In genomic region chrX:137483554-137483953, GRCh38 we compare ENCODE assay signal across 25 cellular contexts.
"Had no signal": no experiment of that assay in that cellular context is flagged by ENCODE, and none has a peak within 500 bp of the region (broad histone marks: within the 10 kb centered on the region; RNA-seq: fewer than 3 reads in every experiment).

No MANE protein-coding gene starts in this region.

- H3K9me3 ChIP-seq: colonic mucosa, esophagus squamous epithelium, gastrocnemius medialis, left lung, lower lobe of right lung, mucosa of descending colon had no signal

- FAIRE-seq: endometrium, islet of Langerhans, keratinocyte had no signal

- H3K4me3 ChIP-seq: colonic mucosa, esophagus squamous epithelium, gastrocnemius medialis, heart right ventricle, left lung, lower lobe of right lung, mucosa of descending colon had no signal

- H3K27me3 ChIP-seq: colonic mucosa, esophagus squamous epithelium, left lung had no signal

- H3K36me3 ChIP-seq: colonic mucosa, esophagus squamous epithelium, gastrocnemius medialis, heart right ventricle, left lung, lower lobe of right lung had no signal

- H3K4me1 ChIP-seq: colonic mucosa, esophagus squamous epithelium, gastrocnemius medialis, heart right ventricle, left lung, lower lobe of right lung had no signal

- H3K27ac ChIP-seq: colonic mucosa, epithelial cell of prostate, esophagus squamous epithelium, gastrocnemius medialis, heart right ventricle, left lung, lower lobe of right lung had no signal

- DNase-seq: colonic mucosa; cortex of kidney; effector CD8-positive, alpha-beta T cell; effector memory CD8-positive, alpha-beta T cell; endodermal cell; erythroblast; esophagus squamous epithelium; foreskin fibroblast; foreskin melanocyte; gastrocnemius medialis; glutamatergic neuron; head of caudate nucleus; heart right ventricle; hippocampal formation; left cardiac atrium; left lung; left ventricle myocardium superior; lower lobe of right lung; mesenchymal stem cell; mucosa of descending colon; naive B cell had no signal
